ENCODE assay signal across 13 cellular contexts in genomic region chr6:139433647-139434419, GRCh38. TPM values are rescaled to one million over a fixed set of nuclear protein-coding genes. Genes with fewer than 3 reads are reported as not detected.
DNase-seq lines count a peak whose midpoint lies in the region; ATAC-seq and TF ChIP-seq lines count a peak whose summit lies in the region.
"Had no signal": no experiment of that assay in that cellular context is flagged by ENCODE, and none has a peak within 500 bp of the region (broad histone marks: within the 10 kb centered on the region; RNA-seq: fewer than 3 reads in every experiment).

No MANE protein-coding gene starts in this region.

- peak in 3 of 4 donors; percentile 22 to 64 (median 32) for ATAC-seq in right lobe of liver
- ATAC-seq in Right ventricle myocardium superior (ENCODE audit: poor library complexity) = no peak
- ATAC-seq in GM21717 (IDR thresholded peaks at IDR 0.05; ENCODE audit: unreplicated experiment) = no peak
- ATAC-seq: natural killer cell treated with Interleukin-12 subunit alpha and Interleukin-12 subunit beta and Interleukin-15 and Interleukin-18, amount 100 ng/mL, for 72 hours had no signal

- no peak for TF ChIP-seq CTCF in cardiac fibroblast (IDR thresholded peaks at IDR 0.05; ENCODE audit: low read depth, low read length)
- TF ChIP-seq CTCF in right lobe of liver (IDR thresholded peaks at IDR 0.05) = no peak

- no peaks in the 10 kb centered on the region for H3K36me3 ChIP-seq in right lobe of liver

- DNase-seq in DMS53 treated with DMSO at 0.1 percent for 48 hours (lab: John Stamatoyannopoulos, UW; ENCODE audit: unreplicated experiment) (peak; percentile 57), MV-4-11 (lab: John Stamatoyannopoulos, UW) (peak; percentile 78), cardiac fibroblast (ENCODE audit: low read depth in 2 of 2) (peak; percentile 32 to 53), right lobe of liver (no peak), Right ventricle myocardium superior (no peak)
- no peak for DNase-seq in activated effector memory CD4-positive, alpha-beta T cell treated with Interleukin-2 at 50 U/mL for 16 hours
- DNase-seq in NK-92 treated with Interleukin-12 subunit alpha and Interleukin-12 subunit beta, amount 100 ng/mL, for 24 hours (lab: John Stamatoyannopoulos, UW) = no peak
- DNase-seq: activated CD4-positive, alpha-beta T cell treated with anti-CD3 and anti-CD28 coated beads, Interleukin-2, amount 50 U/mL, for 1 hour; activated naive CD4-positive, alpha-beta T cell treated with Interleukin-2 at 50 U/mL for 16 hours; CD4-positive, CD25-positive, alpha-beta regulatory T cell; NCI-H2081 treated with DMSO at 0.1 percent for 48 hours had no signal

- 39% methylated on average over 2 of the region's 2 CpGs for whole genome bisulfite sequencing in right lobe of liver (ENCODE audit: insufficient coverage, low coverage, low lambda C conversion rate, missing lambda C conversion rate)

- no peaks in the 10 kb centered on the region for H3K9me3 ChIP-seq in right lobe of liver

- no peaks in the 10 kb centered on the region for H3K27me3 ChIP-seq in right lobe of liver

- intact Hi-C loops in right lobe of liver (cut with DNase I) (no loop called here), Right ventricle myocardium superior (cut with DNase I) (no loop called here)

- H3K4me1 ChIP-seq in right lobe of liver = no peaks in the 10 kb centered on the region

- TF ChIP-seq POLR2A in right lobe of liver (IDR thresholded peaks at IDR 0.05) = no peak

- H3K27ac ChIP-seq in right lobe of liver = no peak overlapping the region

- no peak overlapping the region for H3K4me3 ChIP-seq in cardiac fibroblast (replicated peaks in 1 of 2; ENCODE audit: low read depth in 2 of 2, low read length in 2 of 2)
- no peak overlapping the region for H3K4me3 ChIP-seq in right lobe of liver

RNA-seq across cellular contexts. Expression of gene CITED2, which starts 59.4 kb away (rescaled TPM):
- total RNA-seq in right lobe of liver (100 to 1,000 TPM in 4 of 6 experiments, 10 to 100 TPM in 2; 76.6 to 373 (median 126) TPM), Right ventricle myocardium superior (133 TPM)

Comparison
In these comparisons a context has a peak if more than half of its experiments do, and no peak if none do; other contexts are left out.
1. DNase-seq: peak in DMS53 treated with DMSO at 0.1 percent for 48 hours (single experiment), MV-4-11 (single experiment) and cardiac fibroblast (2 of 2); none in right lobe of liver (0 of 3), activated effector memory CD4-positive, alpha-beta T cell treated with Interleukin-2 at 50 U/mL for 16 hours (single experiment), Right ventricle myocardium superior (single experiment) and NK-92 treated with Interleukin-12 subunit alpha and Interleukin-12 subunit beta, amount 100 ng/mL, for 24 hours (single experiment).
2. ATAC-seq: peak in right lobe of liver (3 of 4); none in Right ventricle myocardium superior (single experiment) and GM21717 (single experiment).